6 cellular contexts compared by ENCODE assay signal in the genomic region with DNA sequence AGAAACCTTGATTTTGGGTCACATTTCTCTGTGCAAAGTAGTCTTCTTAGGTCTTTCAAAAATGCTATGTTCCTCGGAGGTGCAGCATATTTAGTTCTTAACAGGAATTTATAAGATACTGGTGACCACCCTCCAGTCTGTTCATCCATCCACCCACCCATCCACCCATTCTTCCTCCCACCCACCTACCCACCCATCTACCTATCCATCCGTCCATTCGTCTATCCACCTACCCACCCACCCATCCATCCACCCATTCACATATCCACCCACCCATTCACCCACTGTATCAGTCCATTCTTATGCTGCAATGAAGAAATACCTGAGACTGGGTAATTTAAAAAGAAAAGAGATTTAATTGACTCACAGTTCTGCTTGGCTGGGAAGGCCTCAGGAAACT.
"Had no signal": no experiment of that assay in that cellular context is flagged by ENCODE, and none has a peak within 500 bp of the region (broad histone marks: within the 10 kb centered on the region; RNA-seq: fewer than 3 reads in every experiment).

No MANE protein-coding gene starts in this region.

- DNase-seq: GOT3, H9, HCEC 1CT, HFFc6, IMR-90, KG1 had no signal

- H3K9me3 Mint-ChIP-seq: HFFc6 had no signal

- H3K4me3 Mint-ChIP-seq: H9, HFFc6 had no signal

- H3K27ac Mint-ChIP-seq: H9, HFFc6 had no signal
